Comparison of ENCODE assay signal across 8 cellular contexts in genomic region chr14:24195186-24196070, GRCh38. TPM values are rescaled to one million over a fixed set of nuclear protein-coding genes. Genes with fewer than 3 reads are reported as not detected.
A peak's percentile ranks its signal among the peaks of the same experiment; 100 is the strongest.
DNase-seq lines count a peak whose midpoint lies in the region; ATAC-seq and TF ChIP-seq lines count a peak whose summit lies in the region.

A gene with protein sequence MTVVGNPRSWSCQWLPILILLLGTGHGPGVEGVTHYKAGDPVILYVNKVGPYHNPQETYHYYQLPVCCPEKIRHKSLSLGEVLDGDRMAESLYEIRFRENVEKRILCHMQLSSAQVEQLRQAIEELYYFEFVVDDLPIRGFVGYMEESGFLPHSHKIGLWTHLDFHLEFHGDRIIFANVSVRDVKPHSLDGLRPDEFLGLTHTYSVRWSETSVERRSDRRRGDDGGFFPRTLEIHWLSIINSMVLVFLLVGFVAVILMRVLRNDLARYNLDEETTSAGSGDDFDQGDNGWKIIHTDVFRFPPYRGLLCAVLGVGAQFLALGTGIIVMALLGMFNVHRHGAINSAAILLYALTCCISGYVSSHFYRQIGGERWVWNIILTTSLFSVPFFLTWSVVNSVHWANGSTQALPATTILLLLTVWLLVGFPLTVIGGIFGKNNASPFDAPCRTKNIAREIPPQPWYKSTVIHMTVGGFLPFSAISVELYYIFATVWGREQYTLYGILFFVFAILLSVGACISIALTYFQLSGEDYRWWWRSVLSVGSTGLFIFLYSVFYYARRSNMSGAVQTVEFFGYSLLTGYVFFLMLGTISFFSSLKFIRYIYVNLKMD (minus strand): TSS chr14:24195441. CDS start chr14:24195019, 422 bp downstream.

- DNase-seq in AG09309 (ENCODE audit: low read depth) = peak; percentile 63
- peak; percentile 70 for DNase-seq in NCI-H226
- DNase-seq in central memory CD8-positive, alpha-beta T cell (ENCODE audit: low spot score in 2 of 2) = peak; percentile 85 to 93
- DNase-seq in kidney epithelial cell (ENCODE audit: low read depth) = peak; percentile 48
- peak; percentile 90 for DNase-seq in stimulated activated CD4-positive, alpha-beta T cell treated with anti-CD3 and anti-CD28 coated beads, Interleukin-15, amount 100 ng/mL, for 24 hours

- H3K36me3 Mint-ChIP-seq in central memory CD8-positive, alpha-beta T cell (ENCODE audit: insufficient read depth) = peaks cover 40% of the 10 kb centered on the region

- H3K4me3 ChIP-seq in AG09309 (ENCODE audit: control insufficient read depth, low read depth, low read length) (peak within 1 kb of the TSS; percentile 94), kidney epithelial cell (ENCODE audit: low read depth, low read length) (peak within 1 kb of the TSS; percentile 92)

- no peaks in the 10 kb centered on the region for H3K27me3 ChIP-seq in kidney epithelial cell (ENCODE audit: control insufficient read depth, insufficient read depth, low read length)

- no peaks in the 10 kb centered on the region for H3K9me3 Mint-ChIP-seq in central memory CD8-positive, alpha-beta T cell

- H3K4me1 Mint-ChIP-seq in central memory CD8-positive, alpha-beta T cell = peaks cover 57% of the 10 kb centered on the region

- no peaks in the 10 kb centered on the region for H3K27me3 Mint-ChIP-seq in central memory CD8-positive, alpha-beta T cell

- ATAC-seq in GM18909 (IDR thresholded peaks at IDR 0.05; ENCODE audit: poor library complexity, unreplicated experiment) (peak; percentile 92), HG03159 (IDR thresholded peaks at IDR 0.05; ENCODE audit: unreplicated experiment) (peak; percentile 82)
- peak; percentile 93 to 97 for ATAC-seq in activated CD4-positive, CD25-positive, alpha-beta regulatory T cell treated with anti-CD3 and anti-CD28 coated beads, Interleukin-2, amount 50 U/mL, for 24 hours
- peak; percentile 89 for ATAC-seq in central memory CD8-positive, alpha-beta T cell (replicated peaks; ENCODE audit: extremely low read depth, poor library complexity, severe bottlenecking)

- H3K4me3 Mint-ChIP-seq in central memory CD8-positive, alpha-beta T cell = peak within 1 kb of the TSS; percentile 89

- peaks cover 3% of the 10 kb centered on the region for H3K36me3 ChIP-seq in kidney epithelial cell (ENCODE audit: control insufficient read depth, insufficient read depth, low read length)

- peak within 1 kb of the TSS; percentile 98 for H3K27ac Mint-ChIP-seq in central memory CD8-positive, alpha-beta T cell (ENCODE audit: low read depth)

- TF ChIP-seq CTCF in AG09309 (IDR thresholded peaks at IDR 0.05; ENCODE audit: control insufficient read depth, insufficient read depth, low read depth, low read length, missing control alignments) (no peak), kidney epithelial cell (IDR thresholded peaks at IDR 0.05; ENCODE audit: insufficient read depth, low read length, poor library complexity, severe bottlenecking) (no peak)

RNA-seq across cellular contexts. Expression of the gene that starts here (rescaled TPM):
- total RNA-seq in kidney epithelial cell = 55.6 and 58.1 TPM in 2 replicates

Comparison
In these comparisons a context has a peak if more than half of its experiments do, and no peak if none do; other contexts are left out.
1. Peak in every context shown above with its lines: DNase-seq, ATAC-seq and H3K4me3 ChIP-seq.